ENCODE assay signal across 24 cellular contexts in genomic region chr17:63405020-63405419, GRCh38.
"Had no signal": no experiment of that assay in that cellular context is flagged by ENCODE, and none has a peak within 500 bp of the region (broad histone marks: within the 10 kb centered on the region; RNA-seq: fewer than 3 reads in every experiment).

No MANE protein-coding gene starts in this region.

- H3K4me3 Mint-ChIP-seq: memory B cell; mesothelial cell of epicardium; naive B cell; nephron; stimulated activated memory B cell treated with anti-CD40 and anti-IgM and Interleukin-4, amounts not matched to agents 10 μg/mL and 1 μg/mL and 100 μg/mL, for 72 hours had no signal

- H3K9me3 ChIP-seq: gastrocnemius medialis, mucosa of descending colon, ovary, psoas muscle, spleen, testis, tibial artery, upper lobe of left lung, uterus had no signal

- H3K27me3 ChIP-seq: dorsolateral prefrontal cortex, gastrocnemius medialis, ovary, spleen, testis, tibial artery, upper lobe of left lung, uterus had no signal

- H3K36me3 ChIP-seq: gastrocnemius medialis, ovary, uterus had no signal

- H3K4me1 ChIP-seq: gastrocnemius medialis, psoas muscle, testis, tibial artery, uterus had no signal

- DNase-seq: dorsolateral prefrontal cortex; effector CD4-positive, alpha-beta T cell; gastrocnemius medialis; left ventricle myocardium superior; occipital lobe; posterior cingulate gyrus; psoas muscle; spleen; stimulated activated CD4-positive, alpha-beta T cell treated with anti-CD3 and anti-CD28 coated beads, Interleukin-4, amount 100 ng/mL, for 4 hours; stimulated activated naive CD8-positive, alpha-beta T cell treated with anti-CD3 and anti-CD28 coated beads, Interleukin-15, Interleukin-2, amounts not matched to agents 100 U/mL and 50 U/mL, for 24 hours; testis; tibial artery; upper lobe of left lung; uterus had no signal

- ATAC-seq: stimulated activated memory B cell treated with anti-CD40 and anti-IgM and Interleukin-4, amounts not matched to agents 10 μg/mL and 1 μg/mL and 100 μg/mL, for 72 hours had no signal

- H3K27me3 Mint-ChIP-seq: memory B cell; naive B cell; stimulated activated memory B cell treated with anti-CD40 and anti-IgM and Interleukin-4, amounts not matched to agents 10 μg/mL and 1 μg/mL and 100 μg/mL, for 72 hours had no signal

- H3K4me3 ChIP-seq: dorsolateral prefrontal cortex, gastrocnemius medialis, lung, mucosa of descending colon, ovary, psoas muscle, skin epidermis, spleen, testis, tibial artery, upper lobe of left lung, uterus had no signal

- H3K27ac Mint-ChIP-seq: memory B cell; mesothelial cell of epicardium; stimulated activated memory B cell treated with anti-CD40 and anti-IgM and Interleukin-4, amounts not matched to agents 10 μg/mL and 1 μg/mL and 100 μg/mL, for 72 hours had no signal

- H3K36me3 Mint-ChIP-seq: naive B cell; stimulated activated memory B cell treated with anti-CD40 and anti-IgM and Interleukin-4, amounts not matched to agents 10 μg/mL and 1 μg/mL and 100 μg/mL, for 72 hours had no signal

- FAIRE-seq: colon had no signal

- H3K27ac ChIP-seq: dorsolateral prefrontal cortex, gastrocnemius medialis, ovary, psoas muscle, skin epidermis, spleen, testis, tibial artery, upper lobe of left lung had no signal

- H3K9me3 Mint-ChIP-seq: memory B cell; mesothelial cell of epicardium; naive B cell; nephron; stimulated activated memory B cell treated with anti-CD40 and anti-IgM and Interleukin-4, amounts not matched to agents 10 μg/mL and 1 μg/mL and 100 μg/mL, for 72 hours had no signal
